17 cellular contexts compared by ENCODE assay signal in genomic region chr4:112379306-112379705, GRCh38.
DNase-seq lines count a peak whose midpoint lies in the region; ATAC-seq, FAIRE-seq and TF ChIP-seq lines count a peak whose summit lies in the region.
"Had no signal": no experiment of that assay in that cellular context is flagged by ENCODE, and none has a peak within 500 bp of the region (broad histone marks: within the 10 kb centered on the region; RNA-seq: fewer than 3 reads in every experiment).

No MANE protein-coding gene starts in this region.

- DNase-seq in D341Med (ENCODE audit: low spot score) (peak; percentile 58), astrocyte of the spinal cord (ENCODE audit: low read depth, low spot score) (no peak), psoas muscle (no peak), prostate gland (ENCODE audit: low spot score) (no peak), GM12892 (ENCODE audit: insufficient read length) (no peak), Peyer's patch (no peak), upper lobe of right lung (no peak)
- DNase-seq: activated CD4-positive, CD25-positive, alpha-beta regulatory T cell; activated naive CD4-positive, alpha-beta T cell treated with anti-CD3 and anti-CD28 coated beads, Interleukin-2, amount 50 U/mL, for 16 hours; effector memory CD8-positive, alpha-beta T cell; NCI-H1105; NCI-H2171 treated with DMSO at 0.1 percent for 48 hours; NK-92 treated with Interleukin-12 subunit alpha and Interleukin-12 subunit beta, amount 100 ng/mL, for 24 hours; stimulated activated CD4-positive, alpha-beta T cell treated with anti-CD3 and anti-CD28 coated beads, Interleukin-15, amount 100 ng/mL, for 24 hours; T-helper 17 cell had no signal

- H3K9me3 ChIP-seq in iPS-18c (ENCODE audit: control insufficient read depth, insufficient read depth, low read length) (no peaks in the 10 kb centered on the region), psoas muscle (no peaks in the 10 kb centered on the region), prostate gland (no peaks in the 10 kb centered on the region), Peyer's patch (no peaks in the 10 kb centered on the region), upper lobe of right lung (no peaks in the 10 kb centered on the region)

- in situ Hi-C loops in astrocyte of the spinal cord (cut with HindIII; ENCODE audit: low sequenced_read_pairs), result no loop called here

- H3K27ac ChIP-seq in psoas muscle, result no peak overlapping the region
- H3K27ac ChIP-seq in prostate gland, result no peak overlapping the region
- H3K27ac ChIP-seq in Peyer's patch, result no peak overlapping the region
- H3K27ac ChIP-seq in upper lobe of right lung, result no peak overlapping the region

- 22 to 38% (median 24%) methylated on average over 26 of the region's 26 CpGs for WGBS in psoas muscle, 3 donors
- WGBS in prostate gland, result 48% methylated on average over 26 of the region's 26 CpGs

- TF ChIP-seq CTCF in astrocyte of the spinal cord (IDR thresholded peaks at IDR 0.05; ENCODE audit: low read depth, low read length), result no peak
- no peak for TF ChIP-seq CTCF in psoas muscle (IDR thresholded peaks at IDR 0.05)
- no peak for TF ChIP-seq CTCF in prostate gland (IDR thresholded peaks at IDR 0.05)
- TF ChIP-seq CTCF in Peyer's patch (IDR thresholded peaks at IDR 0.05), result no peak
- TF ChIP-seq CTCF in upper lobe of right lung (IDR thresholded peaks at IDR 0.05), result no peak

- peaks cover 5% of the 10 kb centered on the region for H3K4me1 ChIP-seq in psoas muscle
- no peaks in the 10 kb centered on the region for H3K4me1 ChIP-seq in prostate gland (replicated peaks)
- no peaks in the 10 kb centered on the region for H3K4me1 ChIP-seq in Peyer's patch
- H3K4me1 ChIP-seq in upper lobe of right lung, result no peaks in the 10 kb centered on the region

- TF ChIP-seq POLR2A in prostate gland (IDR thresholded peaks at IDR 0.05) (no peak), GM12892 (IDR thresholded peaks at IDR 0.05; ENCODE audit: low read depth, low read length) (no peak), Peyer's patch (IDR thresholded peaks at IDR 0.05) (no peak)

- H3K4me3 ChIP-seq in astrocyte of the spinal cord (ENCODE audit: low read depth, low read length) (peak overlapping the region; percentile 15), iPS-18c (ENCODE audit: insufficient read depth, low read depth, low read length) (peak overlapping the region; percentile 0; the same call in 1 of the 2 replicates), psoas muscle (peak overlapping the region; percentile 47), prostate gland (no peak overlapping the region), Peyer's patch (no peak overlapping the region), upper lobe of right lung (no peak overlapping the region)

- intact Hi-C loops in psoas muscle (cut with DNase I) (no loop called here), prostate gland (cut with DNase I) (no loop called here), upper lobe of right lung (cut with DNase I) (no loop called here)

- H3K27me3 ChIP-seq in psoas muscle (ENCODE audit: insufficient read depth in 3 of 3, low read length in 2 of 3) (no peaks in the 10 kb centered on the region), prostate gland (replicated peaks; ENCODE audit: insufficient read depth) (no peaks in the 10 kb centered on the region), Peyer's patch (no peaks in the 10 kb centered on the region), upper lobe of right lung (no peaks in the 10 kb centered on the region)

- no peak for FAIRE-seq in GM12892 (lab: Jason Lieb, UNC)
- FAIRE-seq: GM18507 had no signal

- no peaks in the 10 kb centered on the region for H3K36me3 ChIP-seq in psoas muscle (ENCODE audit: insufficient read depth in 1 of 2, low read depth in 1 of 2)
- H3K36me3 ChIP-seq in prostate gland, result no peaks in the 10 kb centered on the region
- peaks cover 0 to 30% (median 0%) of the 10 kb centered on the region in 3 donors for H3K36me3 ChIP-seq in Peyer's patch
- peaks cover 29% of the 10 kb centered on the region for H3K36me3 ChIP-seq in upper lobe of right lung

- ATAC-seq in psoas muscle (peak; percentile 39 to 68 (median 56)), upper lobe of right lung (no peak)
- ATAC-seq: effector memory CD8-positive, alpha-beta T cell; T-helper 17 cell had no signal

Comparison
In these comparisons a context has a peak if more than half of its experiments do, and no peak if none do; other contexts are left out.
1. H3K4me3 ChIP-seq: peak in astrocyte of the spinal cord (single experiment), iPS-18c (single experiment) and psoas muscle (single experiment); none in prostate gland (0 of 2), Peyer's patch (0 of 4) and upper lobe of right lung (single experiment).